14 cellular contexts compared by ENCODE assay signal in the genomic region with DNA sequence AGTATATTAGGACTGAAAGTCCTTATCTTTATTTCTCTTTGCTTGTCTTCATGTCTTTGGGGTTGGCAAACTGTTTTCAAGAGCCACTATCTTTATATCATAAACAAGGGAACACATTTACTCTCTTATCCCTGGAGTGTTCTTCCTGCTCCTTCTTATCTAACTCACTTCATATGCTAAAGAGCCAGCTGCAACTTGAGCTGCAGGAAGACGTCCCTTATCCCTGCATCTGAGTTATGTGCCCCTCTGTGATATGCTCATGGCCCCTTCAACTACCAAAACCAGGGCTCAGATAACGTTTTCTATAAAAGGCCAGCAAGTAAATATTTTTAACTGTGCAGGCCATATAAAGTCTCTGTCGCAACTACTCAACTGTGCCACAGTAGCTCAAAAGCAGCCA.
A peak's percentile ranks its signal among the peaks of the same experiment; 100 is the strongest.
DNase-seq lines count a peak whose midpoint lies in the region; ATAC-seq and TF ChIP-seq lines count a peak whose summit lies in the region.
"Had no signal": no experiment of that assay in that cellular context is flagged by ENCODE, and none has a peak within 500 bp of the region (broad histone marks: within the 10 kb centered on the region; RNA-seq: fewer than 3 reads in every experiment).

No MANE protein-coding gene starts in this region.

- H3K27ac Mint-ChIP-seq in GM23338 (no peak overlapping the region), WTC11 (no peak overlapping the region), T-helper 17 cell (no peak overlapping the region)
- H3K27ac Mint-ChIP-seq: CD4-positive, CD25-positive, alpha-beta regulatory T cell had no signal

- H3F3A ChIP-seq in GM23338 (replicated peaks; ENCODE audit: low read depth) = no peaks in the 10 kb centered on the region

- no peaks in the 10 kb centered on the region for H4K20me1 ChIP-seq in GM23338 (replicated peaks; ENCODE audit: insufficient read depth)
- H4K20me1 ChIP-seq: BLaER1 treated with 17β-estradiol and CSF1 and Interleukin-3, amounts not matched to agents 10 nM and 100 nM had no signal

- ATAC-seq in GM23338 (no peak), WTC11 (peak; percentile 65), T-helper 17 cell (no peak)
- ATAC-seq: HepG2 had no signal

- WGBS in mesodermal cell (ENCODE audit: insufficient coverage in 2 of 2), 2 experiments = 54 to 60% methylated on average over 2 to 3 of the region's 3 CpGs

- no peak overlapping the region for H3K27ac ChIP-seq in GM23338 (ENCODE audit: low read depth)
- H3K27ac ChIP-seq in mesodermal cell (ENCODE audit: low read depth, low read length, severe bottlenecking) = peak overlapping the region; percentile 60
- H3K27ac ChIP-seq: BLaER1 treated with 17β-estradiol and CSF1 and Interleukin-3, amounts not matched to agents 10 nM and 100 nM had no signal

- H3K36me3 Mint-ChIP-seq in GM23338 (ENCODE audit: low read depth) = peaks cover 44% of the 10 kb centered on the region
- H3K36me3 Mint-ChIP-seq in WTC11 = peaks cover 39% of the 10 kb centered on the region
- H3K36me3 Mint-ChIP-seq in T-helper 17 cell (ENCODE audit: low read depth) = no peaks in the 10 kb centered on the region
- H3K36me3 Mint-ChIP-seq: CD4-positive, CD25-positive, alpha-beta regulatory T cell had no signal

- H3K4me2 ChIP-seq in GM23338 = 0 out of 2 replicates have a peak overlapping the region, but pooled peaks have one; percentile 43
- H3K4me2 ChIP-seq: BLaER1 treated with 17β-estradiol and CSF1 and Interleukin-3, amounts not matched to agents 10 nM and 100 nM had no signal

- peak; percentile 6 for DNase-seq in GM23338 (ENCODE audit: low spot score)
- DNase-seq in SK-N-DZ (ENCODE audit: low spot score) = peak; percentile 42
- no peak for DNase-seq in WTC11 (ENCODE audit: low spot score)
- no peak for DNase-seq in NCI-H524 treated with DMSO at 0.1 percent for 48 hours (lab: John Stamatoyannopoulos, UW)
- DNase-seq in COLO829 (ENCODE audit: low spot score) = no peak
- DNase-seq in T-helper 17 cell = no peak
- DNase-seq: ACHN; CD4-positive, CD25-positive, alpha-beta regulatory T cell; DMS79; GOT3 had no signal

- H2AFZ ChIP-seq in GM23338 = peak overlapping the region; percentile 40; the same call in 1 of the 2 replicates

- H3K4me3 ChIP-seq in GM23338 (no peak overlapping the region), mesodermal cell (ENCODE audit: extremely low read depth, insufficient read depth, low read length, poor library complexity, severe bottlenecking) (no peak overlapping the region)
- H3K4me3 ChIP-seq: BLaER1 treated with 17β-estradiol and CSF1 and Interleukin-3, amounts not matched to agents 10 nM and 100 nM; HAP-1 had no signal

- POLR2A ChIA-PET in WTC11 (lab: Charles Lee) = no interaction called here

- CTCF ChIA-PET in WTC11 (lab: Charles Lee) = no interaction called here

- TF ChIP-seq CTCF in GM23338 (conservative IDR thresholded peaks at IDR 0.05; ENCODE audit: low read depth in 2 of 2) = no peak
- no peak for TF ChIP-seq CTCF in WTC11 (IDR thresholded peaks at IDR 0.05)

- H3K9me2 ChIP-seq in GM23338 (ENCODE audit: insufficient read depth) = no peaks in the 10 kb centered on the region

- no peaks in the 10 kb centered on the region for H3K27me3 ChIP-seq in GM23338 (ENCODE audit: insufficient read depth)
- H3K27me3 ChIP-seq: BLaER1 treated with 17β-estradiol and CSF1 and Interleukin-3, amounts not matched to agents 10 nM and 100 nM had no signal

- H3K4me3 Mint-ChIP-seq in GM23338 = no peak overlapping the region
- H3K4me3 Mint-ChIP-seq in WTC11 = no peak overlapping the region
- no peak overlapping the region for H3K4me3 Mint-ChIP-seq in T-helper 17 cell
- H3K4me3 Mint-ChIP-seq: CD4-positive, CD25-positive, alpha-beta regulatory T cell had no signal

- H3K4me1 Mint-ChIP-seq in GM23338 (no peaks in the 10 kb centered on the region), WTC11 (peaks cover 9% of the 10 kb centered on the region), T-helper 17 cell (no peaks in the 10 kb centered on the region)
- H3K4me1 Mint-ChIP-seq: CD4-positive, CD25-positive, alpha-beta regulatory T cell had no signal

- no peaks in the 10 kb centered on the region for H3K79me2 ChIP-seq in GM23338 (replicated peaks; ENCODE audit: insufficient read depth)

- H3K9me3 ChIP-seq in mesodermal cell (ENCODE audit: control insufficient read depth, low read length) (peaks cover 4% of the 10 kb centered on the region), T-helper 17 cell (ENCODE audit: control insufficient read depth, low read length, poor library complexity, severe bottlenecking) (no peaks in the 10 kb centered on the region)
- H3K9me3 ChIP-seq: HAP-1 had no signal

- H3K27me3 Mint-ChIP-seq in GM23338 (ENCODE audit: insufficient read depth, low read depth, poor library complexity) = no peaks in the 10 kb centered on the region
- H3K27me3 Mint-ChIP-seq in WTC11 (ENCODE audit: low read depth) = 0 out of 2 replicates have a peak, but pooled peaks cover 2% of the 10 kb centered on the region
- H3K27me3 Mint-ChIP-seq in T-helper 17 cell = no peaks in the 10 kb centered on the region
- H3K27me3 Mint-ChIP-seq: CD4-positive, CD25-positive, alpha-beta regulatory T cell had no signal

- H3K4me1 ChIP-seq in GM23338 (ENCODE audit: insufficient read depth) (peaks cover 6% of the 10 kb centered on the region; the same call in 1 of the 2 replicates), mesodermal cell (ENCODE audit: control insufficient read depth, insufficient read depth, low read length, poor library complexity, severe bottlenecking) (peaks cover 9% of the 10 kb centered on the region)
- H3K4me1 ChIP-seq: HAP-1 had no signal

- H3K36me3 ChIP-seq in GM23338 (ENCODE audit: insufficient read depth) = no peaks in the 10 kb centered on the region
- H3K36me3 ChIP-seq in mesodermal cell (ENCODE audit: control insufficient read depth, insufficient read depth, low read length) = no peaks in the 10 kb centered on the region
- H3K36me3 ChIP-seq: BLaER1 treated with 17β-estradiol and CSF1 and Interleukin-3, amounts not matched to agents 10 nM and 100 nM; HAP-1 had no signal

- H3K9me3 Mint-ChIP-seq in GM23338 (peaks cover 95% of the 10 kb centered on the region), WTC11 (peaks cover 64% of the 10 kb centered on the region)

TF ChIP-seq in GM23338, 12 proteins besides CTCF, POLR2A, EP300 and RAD21 (continues in another document):
- TF ChIP-seq EZH2 (IDR thresholded peaks at IDR 0.05; ENCODE audit: low read depth, unreplicated experiment) = no peak

TF ChIP-seq in WTC11, 78 proteins besides CTCF, POLR2A, EP300 and RAD21:
- TF ChIP-seq JUN (CRISPR knock-in tag; IDR thresholded peaks at IDR 0.05) (no peak), E2F4 (CRISPR knock-in tag; IDR thresholded peaks at IDR 0.05; ENCODE audit: borderline replicate concordance, low read depth) (no peak), ZNF263 (CRISPR knock-in tag; IDR thresholded peaks at IDR 0.05; ENCODE audit: low read depth) (no peak), E2F5 (CRISPR knock-in tag; IDR thresholded peaks at IDR 0.05) (no peak), PREB (CRISPR knock-in tag; IDR thresholded peaks at IDR 0.05; ENCODE audit: borderline replicate concordance) (no peak), PRRX2 (CRISPR knock-in tag; IDR thresholded peaks at IDR 0.05) (no peak), USF1 (CRISPR knock-in tag; IDR thresholded peaks at IDR 0.05) (no peak), NFE2L1 (CRISPR knock-in tag; IDR thresholded peaks at IDR 0.05) (no peak), ZNF396 (CRISPR knock-in tag; IDR thresholded peaks at IDR 0.05; ENCODE audit: borderline replicate concordance) (no peak), NR2C2 (CRISPR knock-in tag; IDR thresholded peaks at IDR 0.05) (no peak), CREB1 (CRISPR knock-in tag; IDR thresholded peaks at IDR 0.05) (no peak)
TF ChIP-seq in WTC11: peak in this region for 0.

Comparison
In these comparisons a context has a peak if more than half of its experiments do, and no peak if none do; other contexts are left out.
1. DNase-seq: peak in GM23338 (single experiment) and SK-N-DZ (single experiment); none in WTC11 (single experiment), NCI-H524 treated with DMSO at 0.1 percent for 48 hours (single experiment), COLO829 (single experiment) and T-helper 17 cell (0 of 3).